19 cellular contexts compared by ENCODE assay signal in the genomic region with DNA sequence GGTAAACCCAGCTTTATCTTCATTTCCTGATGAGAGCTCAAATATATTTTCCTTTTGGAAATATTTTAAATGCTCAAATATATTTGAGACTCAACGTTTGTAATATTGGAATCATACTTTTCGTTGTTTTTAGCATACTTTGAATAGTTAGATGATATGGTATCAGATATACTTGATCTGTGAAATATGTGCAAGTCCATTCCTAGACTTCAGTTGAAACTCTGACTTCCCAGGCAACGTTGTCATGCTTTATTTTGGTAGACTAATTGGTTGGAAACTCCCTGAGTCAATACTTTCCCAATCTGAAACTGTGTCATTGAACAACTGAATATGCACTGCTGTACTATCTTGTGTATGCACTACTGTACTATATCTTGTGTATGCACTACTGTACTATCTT.
DNase-seq lines count a peak whose midpoint lies in the region; FAIRE-seq and TF ChIP-seq lines count a peak whose summit lies in the region.
"Had no signal": no experiment of that assay in that cellular context is flagged by ENCODE, and none has a peak within 500 bp of the region (broad histone marks: within the 10 kb centered on the region; RNA-seq: fewer than 3 reads in every experiment).

No MANE protein-coding gene starts in this region.

- no peaks in the 10 kb centered on the region for H3K9me3 ChIP-seq in adipocyte (ENCODE audit: control insufficient read depth, low read length)
- H3K9me3 ChIP-seq: A549, BE2C, HAP-1 had no signal

- H3K27me3 ChIP-seq in adipocyte (replicated peaks; ENCODE audit: control insufficient read depth, insufficient read depth, low read length) (no peaks in the 10 kb centered on the region), bronchial epithelial cell (ENCODE audit: control insufficient read depth, insufficient read depth, low read length) (no peaks in the 10 kb centered on the region)

- H3K36me3 ChIP-seq in adipocyte (ENCODE audit: control insufficient read depth, insufficient read depth, low read length, severe bottlenecking) (no peaks in the 10 kb centered on the region), bronchial epithelial cell (ENCODE audit: control insufficient read depth, insufficient read depth, low read length) (no peaks in the 10 kb centered on the region)
- H3K36me3 ChIP-seq: BE2C, HAP-1 had no signal

- no peaks in the 10 kb centered on the region for H3K4me1 ChIP-seq in adipocyte (ENCODE audit: control insufficient read depth, insufficient read depth, low read length)
- H3K4me1 ChIP-seq: A549, BE2C, HAP-1 had no signal

- DNase-seq in adipocyte (ENCODE audit: low read depth) (peak; percentile 57), bronchial epithelial cell (ENCODE audit: low read depth) (peak; percentile 16), fibroblast of peridontal ligament (ENCODE audit: extremely low read depth) (peak; percentile 54), islet precursor cell (no peak), NCI-H1417 (lab: John Stamatoyannopoulos, UW) (no peak), HCEC 1CT (no peak)
- DNase-seq: BE2C; CD8-positive, alpha-beta T cell; COR-L47; DMS153; DMS79 treated with DMSO at 0.1 percent for 48 hours; EL; HFFc6 had no signal

- no peak for TF ChIP-seq CTCF in bronchial epithelial cell (IDR thresholded peaks at IDR 0.05; ENCODE audit: insufficient read depth, low read length, severe bottlenecking)

- H3K9ac ChIP-seq in adipocyte (ENCODE audit: low read length), result no peak overlapping the region

- no peak overlapping the region for H3K4me3 ChIP-seq in adipocyte (ENCODE audit: low read length)
- H3K4me3 ChIP-seq in bronchial epithelial cell (ENCODE audit: low read depth, low read length), result no peak overlapping the region
- H3K4me3 ChIP-seq: A549, HAP-1 had no signal

- FAIRE-seq in bronchial epithelial cell (lab: Jason Lieb, UNC), result no peak
- FAIRE-seq: A549, D721Med, G401.6, GM12891, H1 had no signal

Comparison
In these comparisons a context has a peak if more than half of its experiments do, and no peak if none do; other contexts are left out.
1. DNase-seq: peak in adipocyte (single experiment), bronchial epithelial cell (single experiment) and fibroblast of peridontal ligament (single experiment); none in islet precursor cell (single experiment), NCI-H1417 (0 of 3) and HCEC 1CT (single experiment).